In genomic region chr13:75366380-75367280, GRCh38 we compare ENCODE assay signal across 11 cellular contexts.
A peak's percentile ranks its signal among the peaks of the same experiment; 100 is the strongest.
DNase-seq lines count a peak whose midpoint lies in the region; ATAC-seq and TF ChIP-seq lines count a peak whose summit lies in the region.
"Had no signal": no experiment of that assay in that cellular context is flagged by ENCODE, and none has a peak within 500 bp of the region (broad histone marks: within the 10 kb centered on the region; RNA-seq: fewer than 3 reads in every experiment).

No MANE protein-coding gene starts in this region.

- no peak for DNase-seq in Caco-2
- DNase-seq in activated T-helper 1 cell treated with anti-CD3 and anti-CD28 coated beads, Interleukin-12 subunit alpha, Interleukin-12 subunit beta, Interleukin-2, Interleukin-4 antibody, amounts not matched to agents 30 ng/mL and 10 ng/mL and 1 ng/mL, durations not matched to agents 14 hours and 24 hours and 36 hours (ENCODE audit: low spot score): no peak
- DNase-seq in kidney tubule cell (ENCODE audit: low spot score): peak; percentile 23
- DNase-seq in glomerular visceral epithelial cell (ENCODE audit: extremely low spot score): no peak
- no peak for DNase-seq in activated effector memory CD4-positive, alpha-beta T cell treated with anti-CD3 and anti-CD28 coated beads, Interleukin-2, amount 50 U/mL, for 16 hours
- no peak for DNase-seq in medulla oblongata (ENCODE audit: extremely low spot score)
- DNase-seq: DMS153, NCI-H2107, WERI-Rb-1 had no signal

- no peaks in the 10 kb centered on the region for H3K9me3 Mint-ChIP-seq in Caco-2 (ENCODE audit: unreplicated experiment)
- no peaks in the 10 kb centered on the region for H3K9me3 Mint-ChIP-seq in activated T-helper 1 cell treated with anti-CD3 and anti-CD28 coated beads, Interleukin-12 subunit alpha, Interleukin-12 subunit beta, Interleukin-2, Interleukin-4 antibody, amounts not matched to agents 30 ng/mL and 10 ng/mL and 1 ng/mL, durations not matched to agents 14 hours and 24 hours and 36 hours

- no peak for TF ChIP-seq CTCF in Caco-2 (IDR thresholded peaks at IDR 0.05; ENCODE audit: insufficient read depth in 1 of 2, low read depth in 1 of 2, low read length in 1 of 2, severe bottlenecking in 1 of 2, unreplicated experiment in 1 of 2)

- H3K4me1 ChIP-seq in Caco-2: peaks cover 87% of the 10 kb centered on the region
- H3K4me1 ChIP-seq: parathyroid adenoma had no signal

- BruUV-seq in Caco-2 (replicated peaks; lab: Mats Ljungman, UMichigan): no TSS peak

- H3K4me3 ChIP-seq in Caco-2 (ENCODE audit: low read depth, low read length): no peak overlapping the region

- CTCF ChIA-PET in Caco-2 (lab: Charles Lee): interaction anchor here (0.6 to 2.9 kb wide), 2 partner anchors 57 to 115 kb away, joined by 3 to 11 read pairs; partner anchors contain the start of gene TBC1D4

- no peaks in the 10 kb centered on the region for H3K27me3 Mint-ChIP-seq in Caco-2 (ENCODE audit: insufficient read depth, unreplicated experiment)
- H3K27me3 Mint-ChIP-seq in activated T-helper 1 cell treated with anti-CD3 and anti-CD28 coated beads, Interleukin-12 subunit alpha, Interleukin-12 subunit beta, Interleukin-2, Interleukin-4 antibody, amounts not matched to agents 30 ng/mL and 10 ng/mL and 1 ng/mL, durations not matched to agents 14 hours and 24 hours and 36 hours (ENCODE audit: insufficient read depth): no peaks in the 10 kb centered on the region

- POLR2A ChIA-PET in Caco-2 (lab: Charles Lee): interaction anchor here (0.6 kb wide), 1 partner anchor 17 kb away, joined by 3 read pairs; no protein-coding TSS in a partner anchor

- H3K27me3 ChIP-seq in Caco-2 (replicated peaks; ENCODE audit: control insufficient read depth, insufficient read depth, low read length): no peaks in the 10 kb centered on the region; the same call in 1 of the 2 replicates

- intact Hi-C loops in Caco-2 (cut with micrococcal nuclease; ENCODE audit: unreplicated experiment): no loop called here
- intact Hi-C loops in activated T-helper 1 cell treated with anti-CD3 and anti-CD28 coated beads, Interleukin-12 subunit alpha, Interleukin-12 subunit beta, Interleukin-2, Interleukin-4 antibody, amounts not matched to agents 30 ng/mL and 10 ng/mL and 1 ng/mL, durations not matched to agents 14 hours and 24 hours and 36 hours (cut with micrococcal nuclease): loop anchor here (1.0 to 5.0 kb wide), 8 partner anchors 124 to 1644 kb away; partner anchors contain the start of genes CLN5, COMMD6, KLF12 and UCHL3

- peak; percentile 9 for ATAC-seq in GM18861 (IDR thresholded peaks at IDR 0.05; ENCODE audit: unreplicated experiment)

- no peaks in the 10 kb centered on the region for H3K9me3 ChIP-seq in Caco-2

- peaks cover 54% of the 10 kb centered on the region for H3K4me1 Mint-ChIP-seq in Caco-2 (ENCODE audit: low read depth, unreplicated experiment)
- peaks cover 57% of the 10 kb centered on the region for H3K4me1 Mint-ChIP-seq in activated T-helper 1 cell treated with anti-CD3 and anti-CD28 coated beads, Interleukin-12 subunit alpha, Interleukin-12 subunit beta, Interleukin-2, Interleukin-4 antibody, amounts not matched to agents 30 ng/mL and 10 ng/mL and 1 ng/mL, durations not matched to agents 14 hours and 24 hours and 36 hours (ENCODE audit: low read depth)

- H3K36me3 ChIP-seq in Caco-2 (ENCODE audit: control insufficient read depth, insufficient read depth, low read length): no peaks in the 10 kb centered on the region
- H3K36me3 ChIP-seq: WERI-Rb-1 had no signal

- no peak overlapping the region for H3K4me3 Mint-ChIP-seq in Caco-2 (ENCODE audit: unreplicated experiment)
- peak overlapping the region; percentile 65 for H3K4me3 Mint-ChIP-seq in activated T-helper 1 cell treated with anti-CD3 and anti-CD28 coated beads, Interleukin-12 subunit alpha, Interleukin-12 subunit beta, Interleukin-2, Interleukin-4 antibody, amounts not matched to agents 30 ng/mL and 10 ng/mL and 1 ng/mL, durations not matched to agents 14 hours and 24 hours and 36 hours

- peaks cover 42% of the 10 kb centered on the region for H3K36me3 Mint-ChIP-seq in Caco-2 (ENCODE audit: insufficient read depth, unreplicated experiment)
- no peaks in the 10 kb centered on the region for H3K36me3 Mint-ChIP-seq in activated T-helper 1 cell treated with anti-CD3 and anti-CD28 coated beads, Interleukin-12 subunit alpha, Interleukin-12 subunit beta, Interleukin-2, Interleukin-4 antibody, amounts not matched to agents 30 ng/mL and 10 ng/mL and 1 ng/mL, durations not matched to agents 14 hours and 24 hours and 36 hours (ENCODE audit: low read depth)

- H3K27ac Mint-ChIP-seq in Caco-2 (ENCODE audit: unreplicated experiment): peak overlapping the region; percentile 26
- peak overlapping the region; percentile 96 for H3K27ac Mint-ChIP-seq in activated T-helper 1 cell treated with anti-CD3 and anti-CD28 coated beads, Interleukin-12 subunit alpha, Interleukin-12 subunit beta, Interleukin-2, Interleukin-4 antibody, amounts not matched to agents 30 ng/mL and 10 ng/mL and 1 ng/mL, durations not matched to agents 14 hours and 24 hours and 36 hours
